8 cellular contexts compared by ENCODE assay signal in genomic region chr5:40570408-40571129, GRCh38.
DNase-seq lines count a peak whose midpoint lies in the region; ATAC-seq and TF ChIP-seq lines count a peak whose summit lies in the region.

No MANE protein-coding gene starts in this region.

- ATAC-seq in GM19438 (IDR thresholded peaks at IDR 0.05; ENCODE audit: low read depth, unreplicated experiment) (peak; percentile 80), HG03354 (IDR thresholded peaks at IDR 0.05; ENCODE audit: poor library complexity, severe bottlenecking, unreplicated experiment) (peak; percentile 86)

- H3K27me3 ChIP-seq in BJ (ENCODE audit: control insufficient read depth, insufficient read depth, low read length), result no peaks in the 10 kb centered on the region

- POLR2A ChIA-PET in BJ (lab: Charles Lee), result no interaction called here

- CTCF ChIA-PET in BJ (lab: Yijun Ruan, JAX), result no interaction called here

- TF ChIP-seq CTCF in BJ (IDR thresholded peaks at IDR 0.05; ENCODE audit: insufficient read depth, low read depth, low read length), result no peak

- H3K4me3 ChIP-seq in BJ (ENCODE audit: low read depth, low read length), result no peak overlapping the region

- H3K36me3 ChIP-seq in BJ (ENCODE audit: control insufficient read depth, insufficient read depth, low read length), result no peaks in the 10 kb centered on the region

- DNase-seq in BJ (ENCODE audit: low read depth) (peak; percentile 20), fibroblast of peridontal ligament (ENCODE audit: extremely low read depth) (peak; percentile 49), AML-193 (lab: John Stamatoyannopoulos, UW) (no peak), retina (no peak), DMS79 treated with DMSO at 0.1 percent for 48 hours (lab: John Stamatoyannopoulos, UW) (no peak)
- DNase-seq in stimulated activated CD4-positive, alpha-beta T cell treated with anti-CD3 and anti-CD28 coated beads, Interleukin-1b, Interleukin-23, amount 100 ng/mL, for 48 hours, result no peak

Comparison
In these comparisons a context has a peak if more than half of its experiments do, and no peak if none do; other contexts are left out.
1. DNase-seq: peak in BJ (single experiment) and fibroblast of peridontal ligament (single experiment); none in AML-193 (0 of 2), retina (single experiment), DMS79 treated with DMSO at 0.1 percent for 48 hours (single experiment) and stimulated activated CD4-positive, alpha-beta T cell treated with anti-CD3 and anti-CD28 coated beads, Interleukin-1b, Interleukin-23, amount 100 ng/mL, for 48 hours (single experiment).